12 cellular contexts compared by ENCODE assay signal in genomic region chr10:28991326-28991725, GRCh38.
DNase-seq lines count a peak whose midpoint lies in the region; ATAC-seq and TF ChIP-seq lines count a peak whose summit lies in the region.
"Had no signal": no experiment of that assay in that cellular context is flagged by ENCODE, and none has a peak within 500 bp of the region (broad histone marks: within the 10 kb centered on the region; RNA-seq: fewer than 3 reads in every experiment).

No MANE protein-coding gene starts in this region.

- no peaks in the 10 kb centered on the region for H3K9me3 Mint-ChIP-seq in activated T-cell treated with anti-CD3 and anti-CD28 coated beads, Interleukin-2, amount 50 U/mL, for 72 hours
- H3K9me3 Mint-ChIP-seq: activated B cell treated with CpG ODN at 0.5 μM for 24 hours had no signal

- peak overlapping the region in 1 of 2 donors; percentile 9 for H3K27ac ChIP-seq in coronary artery

- H3K4me3 Mint-ChIP-seq in activated T-cell treated with anti-CD3 and anti-CD28 coated beads, Interleukin-2, amount 50 U/mL, for 72 hours = no peak overlapping the region
- H3K4me3 Mint-ChIP-seq: activated B cell treated with CpG ODN at 0.5 μM for 24 hours; CD4-positive, CD25-positive, alpha-beta regulatory T cell had no signal

- no peaks in the 10 kb centered on the region for H3K36me3 Mint-ChIP-seq in activated T-cell treated with anti-CD3 and anti-CD28 coated beads, Interleukin-2, amount 50 U/mL, for 72 hours (ENCODE audit: insufficient read depth in 2 of 2)
- H3K36me3 Mint-ChIP-seq: CD4-positive, CD25-positive, alpha-beta regulatory T cell had no signal

- peaks cover 12% of the 10 kb centered on the region for H3K27me3 Mint-ChIP-seq in activated T-cell treated with anti-CD3 and anti-CD28 coated beads, Interleukin-2, amount 50 U/mL, for 72 hours (ENCODE audit: low read depth)
- H3K27me3 Mint-ChIP-seq: activated B cell treated with CpG ODN at 0.5 μM for 24 hours; CD4-positive, CD25-positive, alpha-beta regulatory T cell had no signal

- no peak for TF ChIP-seq CTCF in AG10803 (conservative IDR thresholded peaks at IDR 0.05; ENCODE audit: low read length)
- TF ChIP-seq CTCF in choroid plexus epithelial cell (conservative IDR thresholded peaks at IDR 0.05; ENCODE audit: low read depth, low read length) = no peak
- TF ChIP-seq CTCF in coronary artery (IDR thresholded peaks at IDR 0.05) = no peak

- no peak overlapping the region for H3K27ac Mint-ChIP-seq in activated T-cell treated with anti-CD3 and anti-CD28 coated beads, Interleukin-2, amount 50 U/mL, for 72 hours
- H3K27ac Mint-ChIP-seq: activated B cell treated with CpG ODN at 0.5 μM for 24 hours; CD4-positive, CD25-positive, alpha-beta regulatory T cell had no signal

- no peaks in the 10 kb centered on the region for H3K4me1 Mint-ChIP-seq in activated T-cell treated with anti-CD3 and anti-CD28 coated beads, Interleukin-2, amount 50 U/mL, for 72 hours (ENCODE audit: low read depth)
- H3K4me1 Mint-ChIP-seq: activated B cell treated with CpG ODN at 0.5 μM for 24 hours; CD4-positive, CD25-positive, alpha-beta regulatory T cell had no signal

- DNase-seq in AG10803 (ENCODE audit: low read depth) = peak; percentile 73
- peak; percentile 49 for DNase-seq in LHCN-M2 (ENCODE audit: low read depth)
- peak; percentile 53 for DNase-seq in choroid plexus epithelial cell (ENCODE audit: low read depth)
- peak; percentile 83 for DNase-seq in kidney tubule cell (ENCODE audit: low spot score)
- DNase-seq in NCI-H774 (lab: John Stamatoyannopoulos, UW) = no peak
- no peak for DNase-seq in coronary artery (ENCODE audit: low spot score)
- no peak for DNase-seq in activated T-cell treated with anti-CD3 and anti-CD28 coated beads, Interleukin-2, amount 50 U/mL, for 72 hours
- DNase-seq: activated B cell treated with CpG ODN at 0.5 μM for 24 hours, activated gamma-delta T cell, midbrain had no signal

- ATAC-seq in activated T-cell treated with anti-CD3 and anti-CD28 coated beads, Interleukin-2, amount 50 U/mL, for 72 hours (replicated peaks in 1 of 2) = no peak
- ATAC-seq in GM21737 (IDR thresholded peaks at IDR 0.05; ENCODE audit: unreplicated experiment) = no peak

- H3K4me3 ChIP-seq in AG10803 (ENCODE audit: low read length) (no peak overlapping the region), choroid plexus epithelial cell (ENCODE audit: low read depth, low read length) (no peak overlapping the region), coronary artery (no peak overlapping the region)

Comparison
In these comparisons a context has a peak if more than half of its experiments do, and no peak if none do; other contexts are left out.
1. DNase-seq: peak in AG10803 (single experiment), LHCN-M2 (single experiment), choroid plexus epithelial cell (single experiment) and kidney tubule cell (single experiment); none in NCI-H774 (single experiment), coronary artery (single experiment) and activated T-cell treated with anti-CD3 and anti-CD28 coated beads, Interleukin-2, amount 50 U/mL, for 72 hours (0 of 2).